Comparison of ENCODE assay signal across 1 cellular context in the genomic region with DNA sequence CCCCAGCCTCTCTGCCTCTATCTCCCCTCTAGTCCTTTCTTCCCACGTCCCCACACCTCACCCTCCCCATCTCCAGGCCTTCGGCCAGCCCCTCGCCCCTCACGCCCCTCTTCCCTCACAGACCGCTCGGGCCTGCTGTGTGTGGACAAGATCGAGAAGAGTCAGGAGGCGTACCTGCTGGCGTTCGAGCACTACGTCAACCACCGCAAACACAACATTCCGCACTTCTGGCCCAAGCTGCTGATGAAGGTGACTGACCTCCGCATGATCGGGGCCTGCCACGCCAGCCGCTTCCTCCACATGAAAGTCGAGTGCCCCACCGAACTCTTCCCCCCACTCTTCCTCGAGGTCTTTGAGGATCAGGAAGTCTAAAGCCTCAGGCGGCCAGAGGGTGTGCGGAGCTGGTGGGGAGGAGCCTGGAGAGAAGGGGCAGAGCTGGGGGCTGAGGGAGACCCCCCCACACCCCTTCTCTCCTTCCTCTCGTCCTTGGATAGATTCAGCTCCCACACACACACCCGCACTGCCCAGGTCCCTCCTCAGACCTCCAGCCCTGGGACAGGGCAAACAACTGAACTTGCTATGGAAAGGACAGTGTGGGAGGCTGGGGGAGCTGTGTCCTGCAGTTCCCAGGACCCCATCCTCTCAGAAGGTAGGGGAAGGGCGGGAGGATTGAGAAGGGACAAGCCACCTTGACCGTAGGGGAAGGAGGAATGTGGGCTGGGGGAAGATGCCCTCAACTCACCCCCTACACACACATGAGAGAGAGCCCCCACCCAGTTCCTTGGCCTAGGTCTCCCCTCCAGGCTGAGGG.
TF ChIP-seq lines count a peak whose summit lies in the region.

No MANE protein-coding gene starts in this region.

TF ChIP-seq in HEK293, 187 proteins besides CTCF, POLR2A, EP300 and RAD21 (continued from another document):
- TF ChIP-seq, protein P1, sequence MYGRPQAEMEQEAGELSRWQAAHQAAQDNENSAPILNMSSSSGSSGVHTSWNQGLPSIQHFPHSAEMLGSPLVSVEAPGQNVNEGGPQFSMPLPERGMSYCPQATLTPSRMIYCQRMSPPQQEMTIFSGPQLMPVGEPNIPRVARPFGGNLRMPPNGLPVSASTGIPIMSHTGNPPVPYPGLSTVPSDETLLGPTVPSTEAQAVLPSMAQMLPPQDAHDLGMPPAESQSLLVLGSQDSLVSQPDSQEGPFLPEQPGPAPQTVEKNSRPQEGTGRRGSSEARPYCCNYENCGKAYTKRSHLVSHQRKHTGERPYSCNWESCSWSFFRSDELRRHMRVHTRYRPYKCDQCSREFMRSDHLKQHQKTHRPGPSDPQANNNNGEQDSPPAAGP (tag by site-specific recombination; IDR thresholded peaks at IDR 0.05), result no peak
- TF ChIP-seq, protein P2, sequence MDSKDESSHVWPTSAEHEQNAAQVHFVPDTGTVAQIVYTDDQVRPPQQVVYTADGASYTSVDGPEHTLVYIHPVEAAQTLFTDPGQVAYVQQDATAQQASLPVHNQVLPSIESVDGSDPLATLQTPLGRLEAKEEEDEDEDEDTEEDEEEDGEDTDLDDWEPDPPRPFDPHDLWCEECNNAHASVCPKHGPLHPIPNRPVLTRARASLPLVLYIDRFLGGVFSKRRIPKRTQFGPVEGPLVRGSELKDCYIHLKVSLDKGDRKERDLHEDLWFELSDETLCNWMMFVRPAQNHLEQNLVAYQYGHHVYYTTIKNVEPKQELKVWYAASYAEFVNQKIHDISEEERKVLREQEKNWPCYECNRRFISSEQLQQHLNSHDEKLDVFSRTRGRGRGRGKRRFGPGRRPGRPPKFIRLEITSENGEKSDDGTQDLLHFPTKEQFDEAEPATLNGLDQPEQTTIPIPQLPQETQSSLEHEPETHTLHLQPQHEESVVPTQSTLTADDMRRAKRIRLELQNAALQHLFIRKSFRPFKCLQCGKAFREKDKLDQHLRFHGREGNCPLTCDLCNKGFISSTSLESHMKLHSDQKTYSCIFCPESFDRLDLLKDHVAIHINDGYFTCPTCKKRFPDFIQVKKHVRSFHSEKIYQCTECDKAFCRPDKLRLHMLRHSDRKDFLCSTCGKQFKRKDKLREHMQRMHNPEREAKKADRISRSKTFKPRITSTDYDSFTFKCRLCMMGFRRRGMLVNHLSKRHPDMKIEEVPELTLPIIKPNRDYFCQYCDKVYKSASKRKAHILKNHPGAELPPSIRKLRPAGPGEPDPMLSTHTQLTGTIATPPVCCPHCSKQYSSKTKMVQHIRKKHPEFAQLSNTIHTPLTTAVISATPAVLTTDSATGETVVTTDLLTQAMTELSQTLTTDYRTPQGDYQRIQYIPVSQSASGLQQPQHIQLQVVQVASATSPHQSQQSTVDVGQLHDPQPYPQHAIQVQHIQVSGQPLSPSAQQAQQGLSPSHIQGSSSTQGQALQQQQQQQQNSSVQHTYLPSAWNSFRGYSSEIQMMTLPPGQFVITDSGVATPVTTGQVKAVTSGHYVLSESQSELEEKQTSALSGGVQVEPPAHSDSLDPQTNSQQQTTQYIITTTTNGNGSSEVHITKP (tag by site-specific recombination; IDR thresholded peaks at IDR 0.05), result peak; percentile 23; the same call in 1 of the 2 replicates
- TF ChIP-seq ZNF530 (tag by site-specific recombination; IDR thresholded peaks at IDR 0.05; ENCODE audit: low read depth) (no peak), ZFHX2 (tag by site-specific recombination; conservative IDR thresholded peaks at IDR 0.05) (peak; percentile 30; the same call in 1 of the 2 replicates), KLF7 (tag by site-specific recombination; IDR thresholded peaks at IDR 0.05; ENCODE audit: borderline replicate concordance) (no peak), ZEB2 (tag by site-specific recombination; IDR thresholded peaks at IDR 0.05) (no peak), EGR2 (tag by site-specific recombination; IDR thresholded peaks at IDR 0.05; ENCODE audit: low read depth) (peak; percentile 40; the same call in 1 of the 2 replicates), KLF9 (tag by site-specific recombination; IDR thresholded peaks at IDR 0.05; ENCODE audit: low read depth) (no peak), REPIN1 (tag by site-specific recombination; IDR thresholded peaks at IDR 0.05; ENCODE audit: low read depth) (no peak), ZNF473 (tag by site-specific recombination; IDR thresholded peaks at IDR 0.05) (no peak), ZNF292 (tag by site-specific recombination; IDR thresholded peaks at IDR 0.05; ENCODE audit: borderline replicate concordance, low read depth) (no peak), ZNF514 (tag by site-specific recombination; IDR thresholded peaks at IDR 0.05) (no peak), ZNF133 (tag by site-specific recombination; IDR thresholded peaks at IDR 0.05) (no peak)
- TF ChIP-seq, protein P3, sequence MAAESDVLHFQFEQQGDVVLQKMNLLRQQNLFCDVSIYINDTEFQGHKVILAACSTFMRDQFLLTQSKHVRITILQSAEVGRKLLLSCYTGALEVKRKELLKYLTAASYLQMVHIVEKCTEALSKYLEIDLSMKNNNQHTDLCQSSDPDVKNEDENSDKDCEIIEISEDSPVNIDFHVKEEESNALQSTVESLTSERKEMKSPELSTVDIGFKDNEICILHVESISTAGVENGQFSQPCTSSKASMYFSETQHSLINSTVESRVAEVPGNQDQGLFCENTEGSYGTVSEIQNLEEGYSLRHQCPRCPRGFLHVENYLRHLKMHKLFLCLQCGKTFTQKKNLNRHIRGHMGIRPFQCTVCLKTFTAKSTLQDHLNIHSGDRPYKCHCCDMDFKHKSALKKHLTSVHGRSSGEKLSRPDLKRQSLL (tag by site-specific recombination; IDR thresholded peaks at IDR 0.05), result no peak
- TF ChIP-seq, protein P4, sequence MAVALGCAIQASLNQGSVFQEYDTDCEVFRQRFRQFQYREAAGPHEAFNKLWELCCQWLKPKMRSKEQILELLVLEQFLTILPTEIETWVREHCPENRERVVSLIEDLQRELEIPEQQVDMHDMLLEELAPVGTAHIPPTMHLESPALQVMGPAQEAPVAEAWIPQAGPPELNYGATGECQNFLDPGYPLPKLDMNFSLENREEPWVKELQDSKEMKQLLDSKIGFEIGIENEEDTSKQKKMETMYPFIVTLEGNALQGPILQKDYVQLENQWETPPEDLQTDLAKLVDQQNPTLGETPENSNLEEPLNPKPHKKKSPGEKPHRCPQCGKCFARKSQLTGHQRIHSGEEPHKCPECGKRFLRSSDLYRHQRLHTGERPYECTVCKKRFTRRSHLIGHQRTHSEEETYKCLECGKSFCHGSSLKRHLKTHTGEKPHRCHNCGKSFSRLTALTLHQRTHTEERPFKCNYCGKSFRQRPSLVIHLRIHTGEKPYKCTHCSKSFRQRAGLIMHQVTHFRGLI (tag by site-specific recombination; IDR thresholded peaks at IDR 0.05), result no peak
